ENCODE assay signal across 30 cellular contexts in the genomic region with DNA sequence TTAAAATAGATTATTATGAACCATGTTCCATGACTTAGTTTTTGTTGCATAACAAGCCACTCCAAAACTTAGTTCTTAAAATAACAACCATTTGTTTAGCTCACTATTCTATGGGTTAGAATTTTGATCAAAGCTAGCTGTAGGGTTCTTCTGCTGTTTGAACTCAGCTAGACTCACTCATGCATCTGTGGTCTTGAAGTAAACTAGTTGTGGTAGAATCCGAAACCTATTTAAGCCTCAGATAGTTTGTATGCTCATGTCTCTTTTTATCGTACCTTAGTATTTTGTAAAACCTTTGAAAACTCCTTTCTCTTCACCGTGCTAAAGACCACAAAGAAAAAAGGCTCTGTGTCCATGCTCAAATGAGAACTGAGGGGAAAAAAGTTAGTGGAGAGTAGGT.
"Had no signal": no experiment of that assay in that cellular context is flagged by ENCODE, and none has a peak within 500 bp of the region (broad histone marks: within the 10 kb centered on the region; RNA-seq: fewer than 3 reads in every experiment).

No MANE protein-coding gene starts in this region.

- DNase-seq: activated B cell treated with CpG ODN at 0.5 μM for 24 hours; activated CD4-positive, alpha-beta T cell treated with anti-CD3 and anti-CD28 coated beads for 48 hours; activated CD4-positive, alpha-beta T cell treated with anti-CD3 and anti-CD28 coated beads, Interleukin-2, amount 50 U/mL, for 1 hour; activated CD4-positive, alpha-beta T cell treated with anti-CD3 and anti-CD28 coated beads, Interleukin-2, amount 50 U/mL, for 48 hours; activated CD8-positive, alpha-beta memory T cell treated with anti-CD3 and anti-CD28 coated beads for 24 hours; activated CD8-positive, alpha-beta T cell treated with anti-CD3 and anti-CD28 coated beads for 36 hours; activated effector memory CD4-positive, alpha-beta T cell treated with Interleukin-2 at 50 U/mL for 16 hours; activated gamma-delta T cell treated with Interleukin-2 at 50 U/mL for 16 hours; activated naive CD4-positive, alpha-beta T cell treated with anti-CD3 and anti-CD28 coated beads, Interleukin-2, amount 50 U/mL, for 16 hours; activated naive CD4-positive, alpha-beta T cell treated with Interleukin-2 at 50 U/mL for 16 hours; activated T-cell treated with anti-CD3 and anti-CD28 coated beads, Interleukin-2, amount 50 U/mL, for 4 hours; amniotic stem cell; aorta; body of pancreas; central memory CD4-positive, alpha-beta T cell; cerebellar nuclear complex; colonic mucosa; effector CD8-positive, alpha-beta T cell; esophagus squamous epithelium; foreskin melanocyte; heart right ventricle; T1000; WERI-Rb-1 had no signal

- H3K4me2 ChIP-seq: hepatocyte had no signal

- H3K9me3 ChIP-seq: body of pancreas, breast epithelium, colonic mucosa, esophagus squamous epithelium, gastroesophageal sphincter, heart right ventricle had no signal

- H3K27me3 ChIP-seq: body of pancreas, breast epithelium, cardiac muscle cell, colonic mucosa, esophagus squamous epithelium, gastroesophageal sphincter, heart right ventricle, hepatocyte had no signal

- H3K4me1 ChIP-seq: body of pancreas, breast epithelium, colonic mucosa, esophagus squamous epithelium, gastroesophageal sphincter, heart right ventricle had no signal

- H3K27ac ChIP-seq: body of pancreas, breast epithelium, cardiac muscle cell, colonic mucosa, epithelial cell of prostate, esophagus squamous epithelium, gastroesophageal sphincter, heart right ventricle, hepatocyte, WERI-Rb-1 had no signal

- H3K36me3 ChIP-seq: breast epithelium, cardiac muscle cell, colonic mucosa, esophagus squamous epithelium, gastroesophageal sphincter, heart right ventricle, WERI-Rb-1 had no signal

- ATAC-seq: activated CD4-positive, CD25-positive, alpha-beta regulatory T cell treated with anti-CD3 and anti-CD28 coated beads, Interleukin-2, amount 50 U/mL, for 24 hours; activated CD8-positive, alpha-beta T cell treated with anti-CD3 and anti-CD28 coated beads for 36 hours; activated T-cell treated with anti-CD3 and anti-CD28 coated beads, Interleukin-2, amount 50 U/mL, for 4 hours; activated T-helper 17 cell treated with anti-CD3 and anti-CD28 coated beads, Interleukin-2, amount 50 U/mL, for 72 hours; body of pancreas; gastroesophageal sphincter; heart right ventricle had no signal

- H3K4me3 ChIP-seq: body of pancreas, breast epithelium, cardiac muscle cell, colonic mucosa, esophagus squamous epithelium, gastroesophageal sphincter, heart right ventricle, hepatocyte had no signal

- H3K79me2 ChIP-seq: hepatocyte had no signal

- H2AFZ ChIP-seq: hepatocyte had no signal
